ENCODE assay signal across 10 cellular contexts in the genomic region with DNA sequence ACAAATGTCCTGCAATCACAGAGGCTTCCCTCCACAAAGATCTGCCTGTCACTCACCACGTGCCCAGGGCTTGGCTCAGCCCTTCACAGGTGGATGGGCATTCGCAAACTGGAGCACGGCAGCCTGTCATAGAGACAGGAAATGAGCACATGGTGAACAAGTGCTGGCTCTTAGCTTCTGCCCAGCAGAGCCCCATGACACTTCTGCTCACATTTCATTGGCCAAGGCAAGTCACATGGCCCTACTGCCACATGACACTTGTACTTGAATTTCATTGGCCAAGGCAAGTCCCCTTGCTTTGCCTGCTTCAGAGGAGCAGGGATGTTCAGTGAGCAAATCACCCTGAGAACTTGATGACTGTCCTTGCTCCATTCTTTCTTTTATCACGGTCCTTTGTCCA.
DNase-seq lines count a peak whose midpoint lies in the region; TF ChIP-seq lines count a peak whose summit lies in the region.
"Had no signal": no experiment of that assay in that cellular context is flagged by ENCODE, and none has a peak within 500 bp of the region (broad histone marks: within the 10 kb centered on the region; RNA-seq: fewer than 3 reads in every experiment).

No MANE protein-coding gene starts in this region.

- no peak for TF ChIP-seq EP300 in stomach (IDR thresholded peaks at IDR 0.05)

- H3K4me3 ChIP-seq in NB4 (ENCODE audit: low read depth, low read length) (no peak overlapping the region), stomach (no peak overlapping the region), uterus (no peak overlapping the region)

- no peak for TF ChIP-seq CTCF in NB4 (IDR thresholded peaks at IDR 0.05; ENCODE audit: low read depth, low read length)
- TF ChIP-seq CTCF in stomach (IDR thresholded peaks at IDR 0.05): no peak
- no peak for TF ChIP-seq CTCF in uterus (IDR thresholded peaks at IDR 0.05)

- H3K9me3 ChIP-seq in stomach (no peaks in the 10 kb centered on the region), uterus (no peaks in the 10 kb centered on the region)

- TF ChIP-seq POLR2A in NB4 (IDR thresholded peaks at IDR 0.05; ENCODE audit: extremely low read depth, insufficient read length) (no peak), erythroblast (IDR thresholded peaks at IDR 0.05; ENCODE audit: low read length) (no peak), stomach (IDR thresholded peaks at IDR 0.05) (no peak), uterus (IDR thresholded peaks at IDR 0.05) (no peak)

- intact Hi-C loops in stomach (cut with DNase I; ENCODE audit: low total_unique reads) (no loop called here), uterus (cut with DNase I; ENCODE audit: low total_unique reads) (no loop called here)

- WGBS in stomach, 5 donors: 79 to 90% (median 86%) methylated on average over 4 of the region's 4 CpGs

- H3K27me3 ChIP-seq in stomach (peaks cover 0 to 32% (median 0%) of the 10 kb centered on the region in 3 donors), uterus (no peaks in the 10 kb centered on the region)

- H3K27ac ChIP-seq in stomach (no peak overlapping the region), uterus (no peak overlapping the region)

- H3K36me3 ChIP-seq in stomach (no peaks in the 10 kb centered on the region), uterus (no peaks in the 10 kb centered on the region)

- H3K4me1 ChIP-seq in stomach (no peaks in the 10 kb centered on the region), uterus (no peaks in the 10 kb centered on the region)

- DNase-seq in activated effector memory CD4-positive, alpha-beta T cell treated with anti-CD3 and anti-CD28 coated beads, Interleukin-2, amount 50 U/mL, for 16 hours: peak; percentile 39
- DNase-seq in activated effector memory CD4-positive, alpha-beta T cell treated with Interleukin-2 at 50 U/mL for 16 hours: no peak
- DNase-seq in NB4 (ENCODE audit: low read depth) (peak; percentile 51), erythroblast (lab: John Stamatoyannopoulos, UW) (peak; percentile 28 to 35), stomach (peak; percentile 15), superior temporal gyrus (ENCODE audit: extremely low spot score) (no peak), occipital lobe (lab: John Stamatoyannopoulos, UW) (no peak), uterus (no peak)
- DNase-seq: activated naive CD8-positive, alpha-beta T cell treated with anti-CD3 and anti-CD28 coated beads, Interleukin-2, amount 10 ng/mL, durations not matched to agents 7 days and 5 days; immature natural killer cell had no signal

Comparison
In these comparisons a context has a peak if more than half of its experiments do, and no peak if none do; other contexts are left out.
1. DNase-seq: peak in activated effector memory CD4-positive, alpha-beta T cell treated with anti-CD3 and anti-CD28 coated beads, Interleukin-2, amount 50 U/mL, for 16 hours (single experiment), NB4 (single experiment), erythroblast (2 of 2) and stomach (single experiment); none in activated effector memory CD4-positive, alpha-beta T cell treated with Interleukin-2 at 50 U/mL for 16 hours (single experiment), superior temporal gyrus (single experiment), occipital lobe (single experiment) and uterus (0 of 2).